ENCODE assay signal across 2 cellular contexts in the genomic region with DNA sequence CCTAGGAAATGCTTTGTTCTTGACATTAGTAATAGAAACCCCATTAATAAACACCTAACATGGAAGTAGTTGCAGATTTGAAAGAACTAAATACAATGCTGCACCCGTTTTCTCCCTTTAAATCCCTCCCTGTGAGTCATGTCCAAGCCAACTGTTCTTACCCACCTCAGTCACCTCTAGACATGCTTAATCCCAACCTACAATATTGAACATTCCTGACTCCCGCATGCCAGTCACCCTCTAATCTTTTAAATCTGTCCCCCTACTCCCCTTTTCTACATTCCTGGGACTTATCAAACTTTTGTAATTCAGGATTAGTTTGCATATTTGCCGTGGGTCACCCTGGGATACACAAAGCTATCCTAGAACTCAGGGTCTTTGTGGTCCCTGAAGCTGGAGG.
TF ChIP-seq lines count a peak whose summit lies in the region.

No MANE protein-coding gene starts in this region.

TF ChIP-seq in IMR-90, 13 proteins besides CTCF, POLR2A, EP300 and RAD21 (continued from another document):
- TF ChIP-seq NFE2L2 (IDR thresholded peaks at IDR 0.05; ENCODE audit: low read depth, low read length) (no peak), RCOR1 (IDR thresholded peaks at IDR 0.05; ENCODE audit: insufficient replicate concordance, low read length) (no peak)

TF ChIP-seq in WTC11, 78 proteins besides CTCF, POLR2A, EP300 and RAD21 (continued from another document):
- TF ChIP-seq HMGXB4 (CRISPR knock-in tag; IDR thresholded peaks at IDR 0.05) (no peak), CDX4 (CRISPR knock-in tag; IDR thresholded peaks at IDR 0.05; ENCODE audit: borderline replicate concordance) (no peak), PRRX2 (CRISPR knock-in tag; IDR thresholded peaks at IDR 0.05) (no peak), ETV6 (CRISPR knock-in tag; IDR thresholded peaks at IDR 0.05) (no peak), GRHL2 (CRISPR knock-in tag; IDR thresholded peaks at IDR 0.05; ENCODE audit: insufficient replicate concordance, severe bottlenecking) (no peak), ZNF671 (CRISPR knock-in tag; IDR thresholded peaks at IDR 0.05) (no peak), RORB (CRISPR knock-in tag; IDR thresholded peaks at IDR 0.05) (no peak), IRF2 (CRISPR knock-in tag; IDR thresholded peaks at IDR 0.05; ENCODE audit: borderline replicate concordance, low read depth) (no peak), ZNF396 (CRISPR knock-in tag; IDR thresholded peaks at IDR 0.05; ENCODE audit: borderline replicate concordance) (no peak), MYBL2 (CRISPR knock-in tag; IDR thresholded peaks at IDR 0.05) (no peak), HMGA2 (CRISPR knock-in tag; IDR thresholded peaks at IDR 0.05) (no peak), ZNF232 (CRISPR knock-in tag; IDR thresholded peaks at IDR 0.05) (no peak), MLX (CRISPR knock-in tag; IDR thresholded peaks at IDR 0.05) (no peak), ATF1 (CRISPR knock-in tag; IDR thresholded peaks at IDR 0.05) (no peak), SP1 (CRISPR knock-in tag; conservative IDR thresholded peaks at IDR 0.05) (no peak), E2F5 (CRISPR knock-in tag; IDR thresholded peaks at IDR 0.05) (no peak)
- TF ChIP-seq, protein P1, sequence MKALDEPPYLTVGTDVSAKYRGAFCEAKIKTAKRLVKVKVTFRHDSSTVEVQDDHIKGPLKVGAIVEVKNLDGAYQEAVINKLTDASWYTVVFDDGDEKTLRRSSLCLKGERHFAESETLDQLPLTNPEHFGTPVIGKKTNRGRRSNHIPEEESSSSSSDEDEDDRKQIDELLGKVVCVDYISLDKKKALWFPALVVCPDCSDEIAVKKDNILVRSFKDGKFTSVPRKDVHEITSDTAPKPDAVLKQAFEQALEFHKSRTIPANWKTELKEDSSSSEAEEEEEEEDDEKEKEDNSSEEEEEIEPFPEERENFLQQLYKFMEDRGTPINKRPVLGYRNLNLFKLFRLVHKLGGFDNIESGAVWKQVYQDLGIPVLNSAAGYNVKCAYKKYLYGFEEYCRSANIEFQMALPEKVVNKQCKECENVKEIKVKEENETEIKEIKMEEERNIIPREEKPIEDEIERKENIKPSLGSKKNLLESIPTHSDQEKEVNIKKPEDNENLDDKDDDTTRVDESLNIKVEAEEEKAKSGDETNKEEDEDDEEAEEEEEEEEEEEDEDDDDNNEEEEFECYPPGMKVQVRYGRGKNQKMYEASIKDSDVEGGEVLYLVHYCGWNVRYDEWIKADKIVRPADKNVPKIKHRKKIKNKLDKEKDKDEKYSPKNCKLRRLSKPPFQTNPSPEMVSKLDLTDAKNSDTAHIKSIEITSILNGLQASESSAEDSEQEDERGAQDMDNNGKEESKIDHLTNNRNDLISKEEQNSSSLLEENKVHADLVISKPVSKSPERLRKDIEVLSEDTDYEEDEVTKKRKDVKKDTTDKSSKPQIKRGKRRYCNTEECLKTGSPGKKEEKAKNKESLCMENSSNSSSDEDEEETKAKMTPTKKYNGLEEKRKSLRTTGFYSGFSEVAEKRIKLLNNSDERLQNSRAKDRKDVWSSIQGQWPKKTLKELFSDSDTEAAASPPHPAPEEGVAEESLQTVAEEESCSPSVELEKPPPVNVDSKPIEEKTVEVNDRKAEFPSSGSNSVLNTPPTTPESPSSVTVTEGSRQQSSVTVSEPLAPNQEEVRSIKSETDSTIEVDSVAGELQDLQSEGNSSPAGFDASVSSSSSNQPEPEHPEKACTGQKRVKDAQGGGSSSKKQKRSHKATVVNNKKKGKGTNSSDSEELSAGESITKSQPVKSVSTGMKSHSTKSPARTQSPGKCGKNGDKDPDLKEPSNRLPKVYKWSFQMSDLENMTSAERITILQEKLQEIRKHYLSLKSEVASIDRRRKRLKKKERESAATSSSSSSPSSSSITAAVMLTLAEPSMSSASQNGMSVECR (CRISPR knock-in tag; IDR thresholded peaks at IDR 0.05; ENCODE audit: borderline replicate concordance), result no peak
- TF ChIP-seq, protein P2, sequence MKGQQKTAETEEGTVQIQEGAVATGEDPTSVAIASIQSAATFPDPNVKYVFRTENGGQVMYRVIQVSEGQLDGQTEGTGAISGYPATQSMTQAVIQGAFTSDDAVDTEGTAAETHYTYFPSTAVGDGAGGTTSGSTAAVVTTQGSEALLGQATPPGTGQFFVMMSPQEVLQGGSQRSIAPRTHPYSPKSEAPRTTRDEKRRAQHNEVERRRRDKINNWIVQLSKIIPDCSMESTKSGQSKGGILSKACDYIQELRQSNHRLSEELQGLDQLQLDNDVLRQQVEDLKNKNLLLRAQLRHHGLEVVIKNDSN (CRISPR knock-in tag; IDR thresholded peaks at IDR 0.05), result no peak
